ENCODE assay signal across 1 cellular context in genomic region chr4:48337726-48338125, GRCh38.
A peak's percentile ranks its signal among the peaks of the same experiment; 100 is the strongest.
TF ChIP-seq lines count a peak whose summit lies in the region.

No MANE protein-coding gene starts in this region.

TF ChIP-seq in K562, 482 proteins besides CTCF, POLR2A, EP300 and RAD21 (continued from another document):
- TF ChIP-seq ELK1 (CRISPR knock-in tag; IDR thresholded peaks at IDR 0.05) (no peak), MECOM (CRISPR knock-in tag; IDR thresholded peaks at IDR 0.05) (0 out of 2 replicates have a peak, but pooled peaks have one; percentile 15), ZBTB40 (IDR thresholded peaks at IDR 0.05) (no peak), ZBTB40 (CRISPR knock-in tag; IDR thresholded peaks at IDR 0.05) (no peak), ZNF134 (CRISPR knock-in tag; conservative IDR thresholded peaks at IDR 0.05) (no peak), C11orf30 (IDR thresholded peaks at IDR 0.05; ENCODE audit: low read depth) (0 out of 2 replicates have a peak, but pooled peaks have one; percentile 17)
